Comparison of ENCODE assay signal across 1 cellular context in the genomic region with DNA sequence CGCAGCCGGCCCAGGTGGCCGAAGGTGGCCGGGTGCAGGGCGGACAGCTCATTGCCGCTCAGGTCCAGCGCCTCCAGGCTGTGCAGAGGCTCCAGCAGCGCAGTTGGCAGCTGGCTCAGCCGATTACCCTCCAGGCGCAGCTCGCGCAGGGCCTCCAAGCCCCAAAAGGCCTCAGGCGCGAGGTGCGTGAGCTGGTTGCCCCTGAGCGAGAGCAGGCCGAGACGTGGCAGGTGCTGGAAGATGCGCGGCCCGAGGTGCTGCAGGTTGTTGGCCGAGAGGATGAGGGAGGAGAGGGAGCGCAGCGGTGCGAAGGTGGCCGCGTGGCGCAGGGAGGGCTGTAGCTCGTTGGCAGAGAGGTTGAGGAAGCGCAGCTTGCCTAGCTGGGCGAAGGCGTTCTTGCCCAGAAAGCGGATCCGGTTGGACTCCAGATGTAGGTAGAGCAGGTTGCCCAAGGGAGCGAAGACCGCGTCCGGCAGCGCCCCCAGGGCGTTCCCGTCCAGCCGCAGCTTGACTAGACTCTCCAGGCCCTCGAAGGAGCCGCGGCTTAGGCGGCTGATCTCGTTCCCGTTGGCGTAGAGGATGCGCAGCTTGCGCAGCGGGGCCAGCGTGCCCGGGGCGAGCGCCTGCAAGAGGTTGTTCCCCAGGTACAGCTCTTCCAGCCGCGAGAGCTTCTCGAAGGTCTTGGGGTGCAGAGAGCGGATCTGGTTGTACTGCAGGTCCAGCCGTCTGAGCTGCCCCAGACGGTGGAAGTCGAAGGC.
TF ChIP-seq lines count a peak whose summit lies in the region.

No MANE protein-coding gene starts in this region.

TF ChIP-seq in H1, 55 proteins besides CTCF, POLR2A, EP300 and RAD21 (continued from another document):
- TF ChIP-seq TCF12 (IDR thresholded peaks at IDR 0.05; ENCODE audit: low read depth, low read length) (no peak), RBBP5 (IDR thresholded peaks at IDR 0.05; ENCODE audit: borderline replicate concordance, low read depth, low read length) (0 out of 2 replicates have a peak, but pooled peaks have one; percentile 53), SP1 (IDR thresholded peaks at IDR 0.05; ENCODE audit: low read depth, low read length) (no peak), CBX5 (IDR thresholded peaks at IDR 0.05; ENCODE audit: low read depth, low read length) (no peak), ASH2L (IDR thresholded peaks at IDR 0.05; ENCODE audit: low read length) (peak; percentile 5), CEBPB (IDR thresholded peaks at IDR 0.05; ENCODE audit: low read depth, low read length) (no peak), SUZ12 (IDR thresholded peaks at IDR 0.05; ENCODE audit: low read length) (peak; percentile 73; the same call in 1 of the 2 replicates), NANOG (IDR thresholded peaks at IDR 0.05; ENCODE audit: insufficient read depth, low read depth, low read length, poor library complexity, severe bottlenecking) (no peak), SP2 (IDR thresholded peaks at IDR 0.05; ENCODE audit: low read length) (no peak), EGR1 (IDR thresholded peaks at IDR 0.05; ENCODE audit: borderline replicate concordance, low read depth, low read length) (no peak), CBX8 (IDR thresholded peaks at IDR 0.05; ENCODE audit: borderline replicate concordance, low read depth, low read length) (no peak), TBP (IDR thresholded peaks at IDR 0.05; ENCODE audit: low read depth, low read length) (0 out of 2 replicates have a peak, but pooled peaks have one; percentile 0), E2F6 (IDR thresholded peaks at IDR 0.05) (peak; percentile 89), TAF1 (IDR thresholded peaks at IDR 0.05; ENCODE audit: low read depth, low read length) (no peak), EZH2 (IDR thresholded peaks at IDR 0.05; ENCODE audit: low read depth, low read length, severe bottlenecking) (peak; percentile 76), CTBP2 (IDR thresholded peaks at IDR 0.05; ENCODE audit: borderline replicate concordance, insufficient read depth, insufficient read length, low read length) (no peak), GTF2F1 (IDR thresholded peaks at IDR 0.05; ENCODE audit: borderline replicate concordance, low read depth, low read length) (no peak), ATF3 (IDR thresholded peaks at IDR 0.05; ENCODE audit: insufficient read depth, low read depth, low read length) (no peak), KDM4A (IDR thresholded peaks at IDR 0.05; ENCODE audit: low read depth, low read length, severe bottlenecking) (peak; percentile 43)
- TF ChIP-seq, protein P1, sequence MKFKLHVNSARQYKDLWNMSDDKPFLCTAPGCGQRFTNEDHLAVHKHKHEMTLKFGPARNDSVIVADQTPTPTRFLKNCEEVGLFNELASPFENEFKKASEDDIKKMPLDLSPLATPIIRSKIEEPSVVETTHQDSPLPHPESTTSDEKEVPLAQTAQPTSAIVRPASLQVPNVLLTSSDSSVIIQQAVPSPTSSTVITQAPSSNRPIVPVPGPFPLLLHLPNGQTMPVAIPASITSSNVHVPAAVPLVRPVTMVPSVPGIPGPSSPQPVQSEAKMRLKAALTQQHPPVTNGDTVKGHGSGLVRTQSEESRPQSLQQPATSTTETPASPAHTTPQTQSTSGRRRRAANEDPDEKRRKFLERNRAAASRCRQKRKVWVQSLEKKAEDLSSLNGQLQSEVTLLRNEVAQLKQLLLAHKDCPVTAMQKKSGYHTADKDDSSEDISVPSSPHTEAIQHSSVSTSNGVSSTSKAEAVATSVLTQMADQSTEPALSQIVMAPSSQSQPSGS (IDR thresholded peaks at IDR 0.05; ENCODE audit: low read length), result no peak
- TF ChIP-seq, protein P2, sequence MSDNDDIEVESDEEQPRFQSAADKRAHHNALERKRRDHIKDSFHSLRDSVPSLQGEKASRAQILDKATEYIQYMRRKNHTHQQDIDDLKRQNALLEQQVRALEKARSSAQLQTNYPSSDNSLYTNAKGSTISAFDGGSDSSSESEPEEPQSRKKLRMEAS (IDR thresholded peaks at IDR 0.05), result peak; percentile 97
- TF ChIP-seq, protein P3, sequence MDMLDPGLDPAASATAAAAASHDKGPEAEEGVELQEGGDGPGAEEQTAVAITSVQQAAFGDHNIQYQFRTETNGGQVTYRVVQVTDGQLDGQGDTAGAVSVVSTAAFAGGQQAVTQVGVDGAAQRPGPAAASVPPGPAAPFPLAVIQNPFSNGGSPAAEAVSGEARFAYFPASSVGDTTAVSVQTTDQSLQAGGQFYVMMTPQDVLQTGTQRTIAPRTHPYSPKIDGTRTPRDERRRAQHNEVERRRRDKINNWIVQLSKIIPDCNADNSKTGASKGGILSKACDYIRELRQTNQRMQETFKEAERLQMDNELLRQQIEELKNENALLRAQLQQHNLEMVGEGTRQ (IDR thresholded peaks at IDR 0.05; ENCODE audit: low read length), result no peak
TF ChIP-seq in H1: peak in this region for 9.
